ENCODE assay signal across 22 cellular contexts in the genomic region with DNA sequence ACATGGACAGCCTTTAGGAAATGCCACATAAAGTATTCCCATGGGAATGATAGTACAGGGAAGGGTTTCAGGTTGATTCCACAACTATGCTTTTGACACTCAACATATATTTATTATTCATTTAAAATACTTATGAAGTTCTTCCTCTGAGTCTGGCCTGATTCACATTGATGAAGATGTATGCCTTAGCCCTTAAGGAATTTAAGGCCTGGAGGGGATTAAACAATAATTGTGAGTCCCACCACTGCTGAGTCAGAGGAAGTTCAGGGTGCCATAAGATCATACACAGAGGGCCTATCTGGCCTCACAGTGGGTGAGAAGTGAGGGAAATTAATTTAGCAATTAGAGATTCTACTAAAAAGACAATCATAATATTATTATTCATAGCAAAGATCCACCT.
A peak's percentile ranks its signal among the peaks of the same experiment; 100 is the strongest.
DNase-seq lines count a peak whose midpoint lies in the region; FAIRE-seq and TF ChIP-seq lines count a peak whose summit lies in the region.
"Had no signal": no experiment of that assay in that cellular context is flagged by ENCODE, and none has a peak within 500 bp of the region (broad histone marks: within the 10 kb centered on the region; RNA-seq: fewer than 3 reads in every experiment).

No MANE protein-coding gene starts in this region.

- H3K4me3 ChIP-seq in bronchial epithelial cell (ENCODE audit: low read depth, low read length) (no peak overlapping the region), colonic mucosa (no peak overlapping the region)
- H3K4me3 ChIP-seq: BLaER1 treated with 17β-estradiol and CSF1 and Interleukin-3, amounts not matched to agents 10 nM and 100 nM had no signal

- peaks cover 69% of the 10 kb centered on the region for H3K4me1 Mint-ChIP-seq in HFFc6 (ENCODE audit: low read depth)

- peaks cover 11% of the 10 kb centered on the region for H3K36me3 Mint-ChIP-seq in HFFc6 (ENCODE audit: low read depth)

- peaks cover 4% of the 10 kb centered on the region; the same call in 1 of the 2 replicates for H3K9me3 Mint-ChIP-seq in HFFc6

- TF ChIP-seq CTCF in HFFc6 (IDR thresholded peaks at IDR 0.05) (no peak), bronchial epithelial cell (IDR thresholded peaks at IDR 0.05; ENCODE audit: insufficient read depth, low read length, severe bottlenecking) (no peak), colonic mucosa (IDR thresholded peaks at IDR 0.05) (no peak)

- H3K4me1 ChIP-seq in colonic mucosa: no peaks in the 10 kb centered on the region

- intact Hi-C loops in colonic mucosa (cut with DNase I): no loop called here

- FAIRE-seq in bronchial epithelial cell (lab: Jason Lieb, UNC) (no peak), GM12891 (lab: Jason Lieb, UNC) (no peak), HTR-8/SVneo (lab: Jason Lieb, UNC) (no peak)
- FAIRE-seq: A204.1, D721Med had no signal

- H3K9me3 ChIP-seq in colonic mucosa: no peaks in the 10 kb centered on the region

- peak; percentile 78 for DNase-seq in EH (ENCODE audit: low read depth)
- DNase-seq in HFFc6: peak; percentile 57
- DNase-seq in bronchial epithelial cell (ENCODE audit: low read depth): peak; percentile 82
- peak; percentile 6 for DNase-seq in kidney tubule cell (ENCODE audit: low spot score)
- DNase-seq in GM12891 (ENCODE audit: insufficient read length, low spot score): no peak
- no peak for DNase-seq in colonic mucosa
- DNase-seq in HTR-8/SVneo (ENCODE audit: insufficient read length, low spot score): no peak
- DNase-seq: AML-193; CD4-positive, alpha-beta T cell; DMS53; KBM-7; MM.1S; NCI-H2029; NCI-H446 treated with DMSO at 0.1 percent for 48 hours; NCI-H526; RPMI8226; SHP77; T-helper 1 cell had no signal

- H3K9ac ChIP-seq in colonic mucosa (ENCODE audit: low read depth in 2 of 2, low read length in 2 of 2): no peak overlapping the region
- H3K9ac ChIP-seq: BLaER1 treated with 17β-estradiol and CSF1 and Interleukin-3, amounts not matched to agents 10 nM and 100 nM had no signal

- no peaks in the 10 kb centered on the region for H3K36me3 ChIP-seq in bronchial epithelial cell (ENCODE audit: control insufficient read depth, insufficient read depth, low read length)
- H3K36me3 ChIP-seq in colonic mucosa: no peaks in the 10 kb centered on the region
- H3K36me3 ChIP-seq: BLaER1 treated with 17β-estradiol and CSF1 and Interleukin-3, amounts not matched to agents 10 nM and 100 nM had no signal

- H3K27ac ChIP-seq in colonic mucosa: no peak overlapping the region
- H3K27ac ChIP-seq: BLaER1 treated with 17β-estradiol and CSF1 and Interleukin-3, amounts not matched to agents 10 nM and 100 nM; HL-60 had no signal

- H3K4me3 Mint-ChIP-seq in HFFc6: peak overlapping the region; percentile 21; the same call in 1 of the 2 replicates
- H3K4me3 Mint-ChIP-seq: CD4-positive, alpha-beta T cell had no signal

- H3K27ac Mint-ChIP-seq in HFFc6: peak overlapping the region; percentile 88
- H3K27ac Mint-ChIP-seq: CD4-positive, alpha-beta T cell had no signal

- H3K27me3 ChIP-seq in bronchial epithelial cell (ENCODE audit: control insufficient read depth, insufficient read depth, low read length): no peaks in the 10 kb centered on the region
- H3K27me3 ChIP-seq in colonic mucosa: no peaks in the 10 kb centered on the region
- H3K27me3 ChIP-seq: BLaER1 treated with 17β-estradiol and CSF1 and Interleukin-3, amounts not matched to agents 10 nM and 100 nM had no signal

- peaks cover 2% of the 10 kb centered on the region for H3K27me3 Mint-ChIP-seq in HFFc6 (ENCODE audit: insufficient read depth)
- H3K27me3 Mint-ChIP-seq: CD4-positive, alpha-beta T cell had no signal

- TF ChIP-seq POLR2A in GM12891 (IDR thresholded peaks at IDR 0.05; ENCODE audit: low read depth, low read length): no peak

TF ChIP-seq in GM12891, 5 proteins besides CTCF, POLR2A, EP300 and RAD21:
- TF ChIP-seq POU2F2 (IDR thresholded peaks at IDR 0.05; ENCODE audit: low read depth, low read length): no peak
- no peak for TF ChIP-seq TAF1 (IDR thresholded peaks at IDR 0.05; ENCODE audit: low read depth, low read length)
- no peak for TF ChIP-seq SPI1 (IDR thresholded peaks at IDR 0.05; ENCODE audit: low read depth, low read length)
- TF ChIP-seq PAX5 (IDR thresholded peaks at IDR 0.05; ENCODE audit: insufficient read depth, low read length, severe bottlenecking): no peak
- TF ChIP-seq POLR2AphosphoS5 (IDR thresholded peaks at IDR 0.05; ENCODE audit: low read depth, low read length): no peak

Comparison
In these comparisons a context has a peak if more than half of its experiments do, and no peak if none do; other contexts are left out.
1. DNase-seq: peak in EH (single experiment), HFFc6 (single experiment), bronchial epithelial cell (single experiment) and kidney tubule cell (single experiment); none in GM12891 (single experiment), colonic mucosa (single experiment) and HTR-8/SVneo (single experiment).